In genomic region chr20:60264024-60264709, GRCh38 we compare ENCODE assay signal across 1 cellular context.
TF ChIP-seq lines count a peak whose summit lies in the region.

No MANE protein-coding gene starts in this region.

TF ChIP-seq in SK-N-SH treated with all-trans-retinoic acid at 6 μM for 48 hours, 23 proteins besides CTCF, POLR2A, EP300 and RAD21 (continued from another document):
- TF ChIP-seq CREB5 (CRISPR knock-in tag; IDR thresholded peaks at IDR 0.05; ENCODE audit: low read depth): no peak
